In genomic region chr3:2090095-2090494, GRCh38 we compare ENCODE assay signal across 27 cellular contexts. TPM values are rescaled to one million over a fixed set of nuclear protein-coding genes. Genes with fewer than 3 reads are reported as not detected.
"Had no signal": no experiment of that assay in that cellular context is flagged by ENCODE, and none has a peak within 500 bp of the region (broad histone marks: within the 10 kb centered on the region; RNA-seq: fewer than 3 reads in every experiment).

No MANE protein-coding gene starts in this region.

- H3K4me1 ChIP-seq: colonic mucosa, esophagus muscularis mucosa, esophagus squamous epithelium, foreskin keratinocyte, gastrocnemius medialis, gastroesophageal sphincter, heart left ventricle, heart right ventricle had no signal

- H3K27me3 ChIP-seq: colonic mucosa, gastrocnemius medialis had no signal

- H3K27ac ChIP-seq: colonic mucosa, coronary artery, dorsolateral prefrontal cortex, epithelial cell of prostate, esophagus muscularis mucosa, esophagus squamous epithelium, foreskin keratinocyte, gastrocnemius medialis, gastroesophageal sphincter, heart left ventricle, heart right ventricle had no signal

- DNase-seq: colonic mucosa; cortex of kidney; dermis blood vessel endothelial cell; dorsolateral prefrontal cortex; effector CD4-positive, alpha-beta T cell; effector CD8-positive, alpha-beta T cell; effector memory CD4-positive, alpha-beta T cell; effector memory CD8-positive, alpha-beta T cell; endodermal cell; erythroblast; esophagus squamous epithelium; foreskin fibroblast; foreskin melanocyte; gastrocnemius medialis; glutamatergic neuron; head of caudate nucleus; heart left ventricle; heart right ventricle had no signal

- H3K9me3 ChIP-seq: colonic mucosa, esophagus squamous epithelium, gastrocnemius medialis had no signal

- H3K4me3 Mint-ChIP-seq: dendritic cell treated with granulocyte-macrophage colony-stimulating factor and Interleukin-4, amounts not matched to agents 40 ng/mL and 50 ng/mL, for 4 days; effector memory CD8-positive, alpha-beta T cell; endodermal cell had no signal

- H3K4me3 ChIP-seq: colonic mucosa, coronary artery, dorsolateral prefrontal cortex, esophagus muscularis mucosa, esophagus squamous epithelium, gastrocnemius medialis, gastroesophageal sphincter, heart left ventricle, heart right ventricle had no signal

- ATAC-seq: effector memory CD8-positive, alpha-beta T cell; esophagus mucosa; gastrocnemius medialis; gastroesophageal sphincter; heart left ventricle; heart right ventricle had no signal

- H3K27me3 Mint-ChIP-seq: dendritic cell treated with granulocyte-macrophage colony-stimulating factor and Interleukin-4, amounts not matched to agents 40 ng/mL and 50 ng/mL, for 4 days; effector memory CD8-positive, alpha-beta T cell had no signal

- H3K27ac Mint-ChIP-seq: dendritic cell treated with granulocyte-macrophage colony-stimulating factor and Interleukin-4, amounts not matched to agents 40 ng/mL and 50 ng/mL, for 4 days; effector memory CD8-positive, alpha-beta T cell; endodermal cell had no signal

- H3K36me3 ChIP-seq: colonic mucosa, esophagus muscularis mucosa, esophagus squamous epithelium, gastrocnemius medialis, gastroesophageal sphincter, heart left ventricle, heart right ventricle had no signal

RNA-seq across cellular contexts. Expression of gene CNTN4, which starts 8.6 kb away (rescaled TPM):
- total RNA-seq: dermis microvascular lymphatic vessel endothelial cell, endothelial cell of umbilical vein, foreskin keratinocyte had no signal
- polyA plus RNA-seq: endothelial cell of umbilical vein, foreskin keratinocyte had no signal
